1 cellular context compared by ENCODE assay signal in genomic region chr1:152166966-152167365, GRCh38.
TF ChIP-seq lines count a peak whose summit lies in the region.

No MANE protein-coding gene starts in this region.

TF ChIP-seq in A549, 52 proteins besides CTCF, POLR2A, EP300 and RAD21 (continued from another document):
- TF ChIP-seq, protein P1, sequence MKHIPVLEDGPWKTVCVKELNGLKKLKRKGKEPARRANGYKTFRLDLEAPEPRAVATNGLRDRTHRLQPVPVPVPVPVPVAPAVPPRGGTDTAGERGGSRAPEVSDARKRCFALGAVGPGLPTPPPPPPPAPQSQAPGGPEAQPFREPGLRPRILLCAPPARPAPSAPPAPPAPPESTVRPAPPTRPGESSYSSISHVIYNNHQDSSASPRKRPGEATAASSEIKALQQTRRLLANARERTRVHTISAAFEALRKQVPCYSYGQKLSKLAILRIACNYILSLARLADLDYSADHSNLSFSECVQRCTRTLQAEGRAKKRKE (CRISPR knock-in tag; IDR thresholded peaks at IDR 0.05; ENCODE audit: low read depth): no peak
- TF ChIP-seq PHF8 (IDR thresholded peaks at IDR 0.05; ENCODE audit: borderline replicate concordance, low read depth) (no peak), E2F6 (IDR thresholded peaks at IDR 0.05; ENCODE audit: borderline replicate concordance, low read depth) (no peak), HEYL (CRISPR knock-in tag; IDR thresholded peaks at IDR 0.05) (no peak), ZNF302 (CRISPR knock-in tag; IDR thresholded peaks at IDR 0.05) (no peak), GATA3 (IDR thresholded peaks at IDR 0.05; ENCODE audit: borderline replicate concordance) (no peak)
